ENCODE assay signal across 8 cellular contexts in the genomic region with DNA sequence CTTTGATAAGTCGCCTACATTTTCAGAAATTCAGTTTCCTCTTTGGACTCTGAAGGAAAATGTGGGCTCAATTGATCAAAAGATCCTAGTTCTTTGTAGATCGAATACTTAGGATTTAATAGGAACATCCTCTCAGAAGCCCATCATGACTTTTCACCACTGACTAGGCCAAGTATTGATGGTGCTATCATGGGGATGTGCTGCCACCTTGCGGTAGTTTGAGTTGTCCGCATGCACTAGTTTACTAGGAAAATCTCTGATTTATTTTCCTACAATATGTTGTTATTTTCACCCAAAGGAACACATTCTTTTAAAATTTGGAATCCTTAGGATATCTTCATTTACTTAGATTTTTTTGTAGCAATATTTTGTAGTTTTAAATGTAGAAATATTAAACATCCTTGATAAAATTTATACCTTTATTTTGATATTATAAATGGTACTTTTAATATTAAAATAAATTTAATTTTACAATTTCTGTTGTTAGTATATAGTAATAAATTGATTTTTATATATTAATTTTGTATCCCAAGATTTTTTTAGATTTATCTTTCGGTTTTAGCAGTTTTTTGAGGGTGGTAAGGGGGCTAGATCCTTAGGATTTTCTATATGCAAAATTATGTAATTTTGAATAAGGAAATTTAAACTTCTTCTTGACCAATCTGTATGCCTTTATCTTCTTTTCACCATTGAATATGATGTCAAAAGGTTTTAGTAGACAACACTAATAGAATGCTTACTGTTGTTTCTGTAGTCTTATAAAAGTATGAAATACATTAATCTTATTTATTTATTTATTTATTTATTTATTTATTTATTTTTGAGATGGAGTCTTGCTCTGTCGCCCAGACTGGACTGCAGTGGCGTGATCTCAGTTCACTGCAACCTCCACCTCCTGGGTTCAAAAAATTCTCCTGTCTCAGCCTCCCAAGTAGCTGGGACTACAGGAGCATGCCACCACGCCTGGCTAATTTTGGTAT. TPM values are rescaled to one million over a fixed set of nuclear protein-coding genes. Genes with fewer than 3 reads are reported as not detected.
DNase-seq lines count a peak whose midpoint lies in the region; ATAC-seq and TF ChIP-seq lines count a peak whose summit lies in the region.

No MANE protein-coding gene starts in this region.

- no peaks in the 10 kb centered on the region for H3K9me3 Mint-ChIP-seq in natural killer cell
- H3K9me3 Mint-ChIP-seq in stimulated activated naive B cell treated with anti-CD40 and anti-IgM and Interleukin-4, amounts not matched to agents 10 μg/mL and 1 μg/mL and 100 μg/mL, for 72 hours, result no peaks in the 10 kb centered on the region

- H3K36me3 Mint-ChIP-seq in natural killer cell, result no peaks in the 10 kb centered on the region
- no peaks in the 10 kb centered on the region for H3K36me3 Mint-ChIP-seq in stimulated activated naive B cell treated with anti-CD40 and anti-IgM and Interleukin-4, amounts not matched to agents 10 μg/mL and 1 μg/mL and 100 μg/mL, for 72 hours

- no peaks in the 10 kb centered on the region for H3K9me3 ChIP-seq in OCI-LY7 (ENCODE audit: low read length)

- no peaks in the 10 kb centered on the region for H4K20me1 ChIP-seq in OCI-LY7 (ENCODE audit: insufficient read depth, low read length)

- CTCF ChIA-PET in OCI-LY7 (lab: Charles Lee; ENCODE audit: unreplicated experiment), result interaction anchor here (1.9 to 3.1 kb wide), 3 partner anchors 77 to 81 kb away, joined by 5 to 72 read pairs (median 25); no protein-coding TSS in a partner anchor

- DNase-seq in SIG-M5 treated with dmso at 0.1 percent for 504 hours (lab: John Stamatoyannopoulos, UW; ENCODE audit: unreplicated experiment) (peak; percentile 75), SIG-M5 (lab: John Stamatoyannopoulos, UW) (no peak), HS-5 (ENCODE audit: low read depth) (peak; percentile 26), OCI-LY7 (ENCODE audit: low spot score) (peak; percentile 86), activated T-cell treated with anti-CD3 and anti-CD28 coated beads for 24 hours (ENCODE audit: low read depth) (peak; percentile 66), natural killer cell (peak; percentile 68)
- peak; percentile 42 for DNase-seq in stimulated activated naive B cell treated with anti-CD40 and anti-IgM and Interleukin-4, amounts not matched to agents 10 μg/mL and 1 μg/mL and 100 μg/mL, for 72 hours

- no peaks in the 10 kb centered on the region for H3K9me2 ChIP-seq in OCI-LY7 (ENCODE audit: insufficient read depth, low read length)

- H3K79me2 ChIP-seq in OCI-LY7 (ENCODE audit: insufficient read depth, low read depth, low read length), result no peaks in the 10 kb centered on the region

- H3K4me3 ChIP-seq in OCI-LY7 (ENCODE audit: low read depth, low read length, poor library complexity, severe bottlenecking), result no peak overlapping the region

- peak overlapping the region; percentile 98; the same call in 1 of the 2 replicates for H2AFZ ChIP-seq in OCI-LY7 (ENCODE audit: low read length)

- no peak overlapping the region for H3K27ac ChIP-seq in OCI-LY7 (ENCODE audit: low read depth, low read length, poor library complexity, severe bottlenecking)

- no peak overlapping the region for H3K4me3 Mint-ChIP-seq in natural killer cell
- no peak overlapping the region for H3K4me3 Mint-ChIP-seq in stimulated activated naive B cell treated with anti-CD40 and anti-IgM and Interleukin-4, amounts not matched to agents 10 μg/mL and 1 μg/mL and 100 μg/mL, for 72 hours

- BruUV-seq in OCI-LY7 (replicated peaks; lab: Mats Ljungman, UMichigan), result no TSS peak

- H3K4me1 ChIP-seq in OCI-LY7 (ENCODE audit: insufficient read depth, low read length, poor library complexity, severe bottlenecking), result peaks cover 32% of the 10 kb centered on the region

- no peak overlapping the region for H3K27ac Mint-ChIP-seq in natural killer cell
- no peak overlapping the region for H3K27ac Mint-ChIP-seq in stimulated activated naive B cell treated with anti-CD40 and anti-IgM and Interleukin-4, amounts not matched to agents 10 μg/mL and 1 μg/mL and 100 μg/mL, for 72 hours

- ATAC-seq in esophagus mucosa (peak; percentile 72), natural killer cell (peak; percentile 74 to 84 (median 79))
- peak; percentile 66 to 74 for ATAC-seq in stimulated activated naive B cell treated with anti-CD40 and anti-IgM and Interleukin-4, amounts not matched to agents 10 μg/mL and 1 μg/mL and 100 μg/mL, for 72 hours (replicated peaks)

- H3K36me3 ChIP-seq in OCI-LY7 (ENCODE audit: insufficient read depth, low read length), result no peaks in the 10 kb centered on the region

- peaks cover 22 to 34% of the 10 kb centered on the region in 2 donors for H3K27me3 Mint-ChIP-seq in natural killer cell (ENCODE audit: low read depth in 2 of 2)
- H3K27me3 Mint-ChIP-seq in stimulated activated naive B cell treated with anti-CD40 and anti-IgM and Interleukin-4, amounts not matched to agents 10 μg/mL and 1 μg/mL and 100 μg/mL, for 72 hours, result peaks cover 4% of the 10 kb centered on the region in 2 donors

- H3K4me2 ChIP-seq in OCI-LY7 (ENCODE audit: low read length), result no peak overlapping the region

- intact Hi-C loops in OCI-LY7 (cut with micrococcal nuclease; ENCODE audit: unreplicated experiment), result loop anchor here (1.0 to 10.0 kb wide), 4 partner anchors 69 to 479 kb away; no protein-coding TSS in a partner anchor
- intact Hi-C loops in natural killer cell (cut with micrococcal nuclease), result loop anchor here (1.0 to 2.0 kb wide), 3 partner anchors 80 to 324 kb away; a partner anchor contains a TSS

- TF ChIP-seq CTCF in OCI-LY7 (conservative IDR thresholded peaks at IDR 0.05; ENCODE audit: low read length) (peak; percentile 98), natural killer cell (IDR thresholded peaks at IDR 0.05) (peak; percentile 95)

- no peaks in the 10 kb centered on the region for H3K4me1 Mint-ChIP-seq in natural killer cell
- H3K4me1 Mint-ChIP-seq in stimulated activated naive B cell treated with anti-CD40 and anti-IgM and Interleukin-4, amounts not matched to agents 10 μg/mL and 1 μg/mL and 100 μg/mL, for 72 hours, result peaks cover 4 to 27% of the 10 kb centered on the region in 2 donors

- POLR2A ChIA-PET in OCI-LY7 (lab: Charles Lee), result interaction anchor here (1.8 to 4.0 kb wide), 4 partner anchors 76 to 88 kb away, joined by 5 to 20 read pairs (median 12); no protein-coding TSS in a partner anchor

RNA-seq across cellular contexts. Expression of a gene that starts 52.9 kb away (rescaled TPM):
- not detected in 2 replicates for total RNA-seq in OCI-LY7 (2014; rRNA removed; shearing (Covaris generic))
- total RNA-seq in OCI-LY7 (2022), result not detected in 2 replicates
- not detected for total RNA-seq in esophagus mucosa
- total RNA-seq in natural killer cell, result not detected

RNA-seq across cellular contexts. Expression of a gene that starts 53.6 kb away (rescaled TPM):
- not detected in 2 replicates for total RNA-seq in OCI-LY7 (2014; rRNA removed; shearing (Covaris generic))
- total RNA-seq in OCI-LY7 (2022) (not detected in 2 replicates), esophagus mucosa (not detected), natural killer cell (not detected)
